8 cellular contexts compared by ENCODE assay signal in the genomic region with DNA sequence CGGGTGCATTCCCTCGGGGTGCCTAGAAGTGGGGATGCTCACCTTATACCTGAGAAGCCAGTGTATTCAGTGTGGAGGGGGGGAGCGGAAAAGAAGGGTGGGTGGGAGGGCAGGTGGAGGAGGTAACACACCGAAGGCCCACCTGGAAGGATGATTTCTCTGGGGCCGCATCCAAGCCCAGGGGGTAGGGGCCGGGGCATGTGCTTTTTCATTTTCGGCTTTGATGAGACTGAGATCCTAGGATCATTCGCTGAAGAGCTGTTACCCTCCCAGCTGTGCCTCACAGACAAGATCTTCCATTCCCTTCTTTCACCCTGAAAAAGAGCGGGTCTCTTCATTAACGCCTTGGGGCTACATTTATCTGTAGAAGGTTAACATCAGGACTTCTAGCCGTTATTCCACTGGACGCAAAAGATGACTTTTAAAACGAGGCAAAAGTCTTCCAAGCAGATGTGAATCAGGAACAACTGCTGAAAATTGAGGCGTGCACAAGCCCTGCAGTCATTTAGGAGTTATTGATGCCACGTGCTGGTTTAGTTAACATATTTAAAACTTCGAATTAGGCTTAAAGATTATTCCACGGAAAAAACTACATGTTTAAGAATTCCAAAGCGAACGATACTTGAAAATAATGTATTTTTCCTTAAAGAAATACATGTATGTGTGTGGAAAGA. TPM values are rescaled to one million over a fixed set of nuclear protein-coding genes. Genes with fewer than 3 reads are reported as not detected.
DNase-seq lines count a peak whose midpoint lies in the region; ATAC-seq, FAIRE-seq and TF ChIP-seq lines count a peak whose summit lies in the region.

No MANE protein-coding gene starts in this region.

- no peak for TF ChIP-seq RAD21 in GM12878 (IDR thresholded peaks at IDR 0.05; ENCODE audit: insufficient read depth, low read depth, low read length)

- ATAC-seq in GM12878 (no peak), GM21528 (IDR thresholded peaks at IDR 0.05; ENCODE audit: low FRiP score, unreplicated experiment) (no peak), GM18909 (IDR thresholded peaks at IDR 0.05; ENCODE audit: poor library complexity, unreplicated experiment) (no peak), GM19035 (IDR thresholded peaks at IDR 0.05; ENCODE audit: unreplicated experiment) (no peak), GM21619 (IDR thresholded peaks at IDR 0.05; ENCODE audit: unreplicated experiment) (no peak)

- no peaks in the 10 kb centered on the region for H3K9me3 ChIP-seq in GM12878 (replicated peaks; ENCODE audit: control insufficient read depth, insufficient read depth, low read length)

- intact Hi-C loops in GM12878 (cut with micrococcal nuclease; ENCODE audit: unreplicated experiment) = loop anchor here (5.0 kb wide), 1 partner anchor 65 kb away; no protein-coding TSS in a partner anchor

- peak overlapping the region; percentile 73 for H3K4me3 Mint-ChIP-seq in mesothelial cell of epicardium

- DNase-seq in HCEC 1CT (peak; percentile 22), GM12878 (ENCODE audit: low read depth, low spot score) (no peak), mesothelial cell of epicardium (ENCODE audit: low spot score in 2 of 2, unreplicated experiment in 2 of 2) (no peak)

- FAIRE-seq in GM12878 (lab: Jason Lieb, UNC) = no peak

- in situ Hi-C loops in GM12878 (cut with MboI) = no loop called here

- H3K9ac ChIP-seq in GM12878 (ENCODE audit: control insufficient read depth, insufficient read depth, low read length) = peak overlapping the region; percentile 57

- H3K27ac ChIP-seq in ACC112 (ENCODE audit: low read depth, low read length) (no peak overlapping the region), GM12878 (ENCODE audit: control insufficient read depth, insufficient read depth) (no peak overlapping the region)

- TF ChIP-seq EP300 in GM12878 (IDR thresholded peaks at IDR 0.05; ENCODE audit: borderline replicate concordance in 1 of 2, control insufficient read depth in 1 of 2, low read depth in 2 of 2, low read length in 2 of 2) = no peak

- CTCF ChIA-PET in GM12878 (lab: Yijun Ruan, JAX) = interaction anchor here (0.6 kb wide), 1 partner anchor 843 kb away, joined by 3 read pairs; no protein-coding TSS in a partner anchor

- H3K4me1 ChIP-seq in ACC112 (ENCODE audit: control insufficient read depth, insufficient read depth, low read length, unreplicated experiment) (peaks cover 30% of the 10 kb centered on the region), GM12878 (ENCODE audit: control insufficient read depth, insufficient read depth, low read length) (no peaks in the 10 kb centered on the region; the same call in 1 of the 2 replicates)

- TF ChIP-seq POLR2A in GM12878 (IDR thresholded peaks at IDR 0.05; ENCODE audit: low read depth, low read length) = no peak

- peaks cover 9% of the 10 kb centered on the region for H3K27me3 Mint-ChIP-seq in mesothelial cell of epicardium (ENCODE audit: low read depth)

- H3K36me3 ChIP-seq in ACC112 (ENCODE audit: insufficient read depth, low read length) (no peaks in the 10 kb centered on the region; the same call in 1 of the 2 replicates), GM12878 (ENCODE audit: control insufficient read depth in 2 of 2, insufficient read depth in 2 of 2, low read length in 1 of 2) (no peaks in the 10 kb centered on the region; a peak in 1 of 4 replicates)

- 48% methylated on average over 18 of the region's 19 CpGs for WGBS in GM12878 (ENCODE audit: insufficient coverage, insufficient replicate concordance, low lambda C conversion rate, missing lambda C conversion rate)

- SMC1A ChIA-PET in GM12878 (lab: Charles Lee; ENCODE audit: uncharacterized antibody, unreplicated experiment) = no interaction called here

- H3K79me2 ChIP-seq in ACC112 (ENCODE audit: control insufficient read depth, insufficient read depth, low read length, unreplicated experiment) = peaks cover 55% of the 10 kb centered on the region
- H3K79me2 ChIP-seq in GM12878 (ENCODE audit: control insufficient read depth, insufficient read depth, low read length) = peaks cover 10% of the 10 kb centered on the region

- H3K4me3 ChIP-seq in ACC112 (ENCODE audit: low read depth, low read length) (peak overlapping the region; percentile 94), GM12878 (peak overlapping the region; percentile 86)

- POLR2A ChIA-PET in GM12878 (lab: Charles Lee) = interaction anchor here (0.6 to 1.5 kb wide), 2 partner anchors 87 to 1271 kb away, joined by 3 to 5 read pairs; a partner anchor contains a TSS

- peak overlapping the region; percentile 73 for H3K4me2 ChIP-seq in GM12878 (ENCODE audit: control insufficient read depth, insufficient read depth)

- TF ChIP-seq CTCF in GM12878 (IDR thresholded peaks at IDR 0.05 in 2 of 3, conservative IDR thresholded peaks at IDR 0.05 in 1 of 3; ENCODE audit: control insufficient read depth in 2 of 3, extremely low read depth in 1 of 3, insufficient read depth in 1 of 3, low read depth in 3 of 3, low read length in 3 of 3) = no peak
- TF ChIP-seq CTCF in mesothelial cell of epicardium (IDR thresholded peaks at IDR 0.05; ENCODE audit: unreplicated experiment) = no peak

- H3K27me3 ChIP-seq in ACC112 (ENCODE audit: insufficient read depth, low read length) = no peaks in the 10 kb centered on the region
- no peaks in the 10 kb centered on the region for H3K27me3 ChIP-seq in GM12878 (replicated peaks in 1 of 2; ENCODE audit: control insufficient read depth in 2 of 2, insufficient read depth in 2 of 2, low read length in 1 of 2)

- H3K9me3 Mint-ChIP-seq in mesothelial cell of epicardium = no peaks in the 10 kb centered on the region

- no TSS peak for BruUV-seq in GM12878 (replicated peaks; lab: Mats Ljungman, UMichigan)

- H3K27ac Mint-ChIP-seq in mesothelial cell of epicardium = peak overlapping the region; percentile 60

- RAD21 ChIA-PET in GM12878 (lab: Charles Lee; ENCODE audit: unreplicated experiment) = no interaction called here

- H3K36me3 Mint-ChIP-seq in mesothelial cell of epicardium = no peaks in the 10 kb centered on the region

- H3K4me1 Mint-ChIP-seq in mesothelial cell of epicardium = peaks cover 20% of the 10 kb centered on the region

- H2AFZ ChIP-seq in ACC112 (ENCODE audit: low read length, unreplicated experiment) = peak overlapping the region; percentile 58
- H2AFZ ChIP-seq in GM12878 (ENCODE audit: control insufficient read depth, low read depth, low read length) = peak overlapping the region; percentile 77; the same call in 1 of the 2 replicates

- no peaks in the 10 kb centered on the region for H4K20me1 ChIP-seq in GM12878 (ENCODE audit: control insufficient read depth, insufficient read depth)

TF ChIP-seq in GM12878, 131 proteins besides CTCF, POLR2A, EP300 and RAD21 (continues in another document):
- no peak for TF ChIP-seq RAD51 (IDR thresholded peaks at IDR 0.05)
- no peak for TF ChIP-seq ZBED1 (IDR thresholded peaks at IDR 0.05; ENCODE audit: borderline replicate concordance)
- TF ChIP-seq, protein P1, sequence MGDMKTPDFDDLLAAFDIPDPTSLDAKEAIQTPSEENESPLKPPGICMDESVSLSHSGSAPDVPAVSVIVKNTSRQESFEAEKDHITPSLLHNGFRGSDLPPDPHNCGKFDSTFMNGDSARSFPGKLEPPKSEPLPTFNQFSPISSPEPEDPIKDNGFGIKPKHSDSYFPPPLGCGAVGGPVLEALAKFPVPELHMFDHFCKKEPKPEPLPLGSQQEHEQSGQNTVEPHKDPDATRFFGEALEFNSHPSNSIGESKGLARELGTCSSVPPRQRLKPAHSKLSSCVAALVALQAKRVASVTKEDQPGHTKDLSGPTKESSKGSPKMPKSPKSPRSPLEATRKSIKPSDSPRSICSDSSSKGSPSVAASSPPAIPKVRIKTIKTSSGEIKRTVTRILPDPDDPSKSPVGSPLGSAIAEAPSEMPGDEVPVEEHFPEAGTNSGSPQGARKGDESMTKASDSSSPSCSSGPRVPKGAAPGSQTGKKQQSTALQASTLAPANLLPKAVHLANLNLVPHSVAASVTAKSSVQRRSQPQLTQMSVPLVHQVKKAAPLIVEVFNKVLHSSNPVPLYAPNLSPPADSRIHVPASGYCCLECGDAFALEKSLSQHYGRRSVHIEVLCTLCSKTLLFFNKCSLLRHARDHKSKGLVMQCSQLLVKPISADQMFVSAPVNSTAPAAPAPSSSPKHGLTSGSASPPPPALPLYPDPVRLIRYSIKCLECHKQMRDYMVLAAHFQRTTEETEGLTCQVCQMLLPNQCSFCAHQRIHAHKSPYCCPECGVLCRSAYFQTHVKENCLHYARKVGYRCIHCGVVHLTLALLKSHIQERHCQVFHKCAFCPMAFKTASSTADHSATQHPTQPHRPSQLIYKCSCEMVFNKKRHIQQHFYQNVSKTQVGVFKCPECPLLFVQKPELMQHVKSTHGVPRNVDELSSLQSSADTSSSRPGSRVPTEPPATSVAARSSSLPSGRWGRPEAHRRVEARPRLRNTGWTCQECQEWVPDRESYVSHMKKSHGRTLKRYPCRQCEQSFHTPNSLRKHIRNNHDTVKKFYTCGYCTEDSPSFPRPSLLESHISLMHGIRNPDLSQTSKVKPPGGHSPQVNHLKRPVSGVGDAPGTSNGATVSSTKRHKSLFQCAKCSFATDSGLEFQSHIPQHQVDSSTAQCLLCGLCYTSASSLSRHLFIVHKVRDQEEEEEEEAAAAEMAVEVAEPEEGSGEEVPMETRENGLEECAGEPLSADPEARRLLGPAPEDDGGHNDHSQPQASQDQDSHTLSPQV (IDR thresholded peaks at IDR 0.05) = no peak
- no peak for TF ChIP-seq CHD4 (IDR thresholded peaks at IDR 0.05)

RNA-seq across cellular contexts. Expression of a gene that starts 1.1 kb away (rescaled TPM):
- total RNA-seq in GM12878 (2013; cell fraction: nucleolus; rRNA removed) = 77.3 and 85.4 TPM in 2 replicates
- 48.8 and 49.7 TPM in 2 replicates for total RNA-seq in GM12878 (2014; rRNA removed)
- 58.3 and 61.3 TPM in 2 replicates for total RNA-seq in GM12878 (2014; rRNA removed; fragmentation: Illumina TruSeq; extraction: Trizol)
- 35.5 and 36.6 TPM in 2 replicates for total RNA-seq in GM12878 (2021)
- polyA plus RNA-seq in GM12878 (2011; ENCODE audit: low read depth) = 25.9 TPM
- 8.5 and 11.2 TPM in 2 replicates for polyA plus RNA-seq in GM12878 (2011; rRNA removed)
- polyA plus RNA-seq in GM12878 (2011; cell fraction: cytosol; rRNA removed) = 7.4 and 10.4 TPM in 2 replicates
- polyA plus RNA-seq in GM12878 (2011; cell fraction: nucleus; rRNA removed) = 37.7 and 85.2 TPM in 2 replicates
- polyA plus RNA-seq in GM12878 (2012) = 47.0 and 55.9 TPM in 2 replicates
- 62.4 and 67.8 TPM in 2 replicates for polyA plus RNA-seq in GM12878 (2014; fragmentation: Illumina TruSeq; extraction: Trizol)
- polyA plus RNA-seq in GM12878 (2014; fragmentation: Nextera tagmentation; extraction: Ambion mirVana) = 10 to 100 TPM; 12.7 to 13.2 TPM
- polyA plus RNA-seq in GM12878 (2014; rRNA removed) = 29.3 and 30.0 TPM in 2 replicates
- polyA plus RNA-seq in GM12878 (2016; fragmentation: Nextera tagmentation; extraction: Ambion mirVana) = 10 to 100 TPM; 37.0 to 38.0 TPM
- polyA minus RNA-seq in GM12878 (2011; rRNA and poly(A)+ RNA removed) = 11.1 and 13.8 TPM in 2 replicates
- polyA minus RNA-seq in GM12878 (2011; cell fraction: cytosol; rRNA and poly(A)+ RNA removed) = 5.6 and 6.0 TPM in 2 replicates
- 23.5 and 47.2 TPM in 2 replicates for polyA minus RNA-seq in GM12878 (2011; cell fraction: nucleus; rRNA and poly(A)+ RNA removed)
- total RNA-seq in mesothelial cell of epicardium = 52.5 to 60.8 TPM (median 53.8 TPM) in 3 replicates
